In the genomic region with DNA sequence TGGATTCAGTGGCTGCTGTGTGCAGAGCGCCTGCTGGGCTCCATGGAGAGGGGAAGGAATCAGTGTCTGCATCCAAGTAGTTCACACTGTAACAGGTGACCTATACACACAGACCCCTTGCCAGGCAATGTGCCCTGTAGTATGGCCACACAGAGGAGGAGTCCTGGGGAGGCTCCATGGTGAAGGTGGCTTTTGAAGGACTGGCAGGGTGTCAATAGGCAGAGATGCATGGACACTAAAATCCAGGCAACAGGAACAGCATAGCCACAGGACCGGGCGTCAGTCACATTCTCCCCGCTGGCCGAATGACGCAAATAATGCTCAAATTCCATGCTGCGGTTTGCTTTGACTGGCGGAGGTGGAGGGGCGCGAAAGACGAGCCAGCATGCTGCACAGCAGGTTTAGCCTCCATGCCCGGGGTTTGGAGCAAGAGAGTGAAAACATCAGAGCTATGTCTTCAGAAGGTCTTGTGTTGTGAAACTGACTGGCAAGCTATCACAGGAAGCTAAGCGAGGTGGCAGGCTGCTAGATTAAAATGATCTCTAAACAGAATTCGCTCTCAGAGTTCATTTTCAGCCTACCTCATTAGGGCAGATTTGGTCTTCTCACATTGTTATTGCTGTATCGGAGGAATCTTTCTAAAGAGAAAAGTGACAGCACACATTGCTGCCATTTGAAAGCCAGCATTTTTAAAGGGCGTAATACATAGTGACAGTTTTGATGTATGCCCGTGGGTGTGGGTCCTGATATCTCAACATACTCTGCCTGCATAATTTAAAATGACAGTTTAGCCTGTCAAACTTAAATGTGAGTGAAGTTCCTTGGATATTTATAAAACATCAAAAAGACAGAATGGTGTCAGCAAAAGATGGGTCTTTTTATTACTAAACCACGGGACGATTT, we compare ENCODE assay signal across 8 cellular contexts. TPM values are rescaled to one million over a fixed set of nuclear protein-coding genes. Genes with fewer than 3 reads are reported as not detected.
DNase-seq lines count a peak whose midpoint lies in the region; ATAC-seq, FAIRE-seq and TF ChIP-seq lines count a peak whose summit lies in the region.

No MANE protein-coding gene starts in this region.

- H3K9ac ChIP-seq in mesenchymal stem cell (ENCODE audit: low read length) = peak overlapping the region; percentile 100

- H3K79me1 ChIP-seq in mesenchymal stem cell (replicated peaks; ENCODE audit: low read length, poor library complexity, severe bottlenecking) = peaks cover 1% of the 10 kb centered on the region

- peaks cover 2% of the 10 kb centered on the region for H3K4me1 ChIP-seq in mesenchymal stem cell (ENCODE audit: control insufficient read depth, insufficient read depth, low read depth, low read length)

- H2BK5ac ChIP-seq in mesenchymal stem cell (ENCODE audit: low read depth, low read length, poor library complexity, severe bottlenecking) = no peak overlapping the region

- peak overlapping the region; percentile 11 to 99 for H3K4me3 ChIP-seq in mesenchymal stem cell (ENCODE audit: insufficient read depth in 1 of 2, low read depth in 1 of 2, low read length in 2 of 2)

- no peak overlapping the region for H2BK15ac ChIP-seq in mesenchymal stem cell (ENCODE audit: low read depth, poor library complexity, severe bottlenecking)

- H2BK120ac ChIP-seq in mesenchymal stem cell (ENCODE audit: low read depth, low read length) = no peak overlapping the region

- peak overlapping the region; percentile 100 for H3K4me3 Mint-ChIP-seq in activated CD8-positive, alpha-beta T cell treated with anti-CD3 and anti-CD28 coated beads, Interleukin-2, amount 10 ng/mL, durations not matched to agents 7 days and 5 days

- peak overlapping the region; percentile 100 for H3K27ac Mint-ChIP-seq in activated CD8-positive, alpha-beta T cell treated with anti-CD3 and anti-CD28 coated beads, Interleukin-2, amount 10 ng/mL, durations not matched to agents 7 days and 5 days

- CTCF ChIA-PET in activated CD8-positive, alpha-beta T cell treated with anti-CD3 and anti-CD28 coated beads, Interleukin-2, amount 10 ng/mL, durations not matched to agents 7 days and 5 days (lab: Charles Lee) = interaction anchor here (1.1 to 1.3 kb wide), 3 partner anchors 88 to 189 kb away, joined by 4 to 5 read pairs (median 4); no protein-coding TSS in a partner anchor

- peak; percentile 5 for FAIRE-seq in GM12892 (lab: Jason Lieb, UNC)

- peak overlapping the region; percentile 51 for H3K4me2 ChIP-seq in mesenchymal stem cell (ENCODE audit: low read length, poor library complexity, severe bottlenecking)

- DNase-seq in GM12892 (ENCODE audit: insufficient read length) (no peak), NCI-H460 (ENCODE audit: extremely low read depth, low read depth) (peak; percentile 96), mesenchymal stem cell (peak; percentile 45), DMS153 treated with DMSO at 0.1 percent for 48 hours (lab: John Stamatoyannopoulos, UW; ENCODE audit: unreplicated experiment) (no peak)
- DNase-seq in activated CD8-positive, alpha-beta T cell treated with anti-CD3 and anti-CD28 coated beads, Interleukin-2, amount 10 ng/mL, durations not matched to agents 7 days and 5 days = peak; percentile 51
- DNase-seq in effector CD8-positive, alpha-beta T cell (lab: John Stamatoyannopoulos, UW) = peak; percentile 54
- peak; percentile 9 to 30 (median 18) for DNase-seq in stimulated activated CD4-positive, alpha-beta T cell treated with anti-CD3 and anti-CD28 coated beads, TNF-alpha, amount 100 ng/mL, for 4 hours (ENCODE audit: low read depth in 3 of 3)

- no peak overlapping the region for H2AK5ac ChIP-seq in mesenchymal stem cell (ENCODE audit: low read length, severe bottlenecking)

- 82% methylated on average over 18 of the region's 19 CpGs for WGBS in mesenchymal stem cell

- H3K14ac ChIP-seq in mesenchymal stem cell (ENCODE audit: low read length in 2 of 2) = no peak overlapping the region

- no peak overlapping the region for H2BK12ac ChIP-seq in mesenchymal stem cell (ENCODE audit: low read length in 2 of 2)

- H3K9me3 ChIP-seq in mesenchymal stem cell (ENCODE audit: control insufficient read depth, low read length) = no peaks in the 10 kb centered on the region

- peaks cover 7% of the 10 kb centered on the region for H3K36me3 Mint-ChIP-seq in activated CD8-positive, alpha-beta T cell treated with anti-CD3 and anti-CD28 coated beads, Interleukin-2, amount 10 ng/mL, durations not matched to agents 7 days and 5 days (ENCODE audit: low read depth)

- H3K27ac ChIP-seq in mesenchymal stem cell (ENCODE audit: low read length, poor library complexity, severe bottlenecking) = peak overlapping the region; percentile 13

- no peak overlapping the region for H3K23ac ChIP-seq in mesenchymal stem cell (ENCODE audit: low read length in 2 of 2)

- no peaks in the 10 kb centered on the region for H3K27me3 ChIP-seq in mesenchymal stem cell (ENCODE audit: control insufficient read depth in 1 of 2, insufficient read depth in 1 of 2, low read length in 2 of 2)

- peak overlapping the region; percentile 56 for H4K8ac ChIP-seq in mesenchymal stem cell (ENCODE audit: low read length)

- H4K91ac ChIP-seq in mesenchymal stem cell (ENCODE audit: low read length) = no peak overlapping the region

- H3K4ac ChIP-seq in mesenchymal stem cell (ENCODE audit: low read depth in 1 of 2, low read length in 2 of 2) = no peak overlapping the region

- peaks cover 0 to 3% of the 10 kb centered on the region in 2 experiments for H3K36me3 ChIP-seq in mesenchymal stem cell (ENCODE audit: control insufficient read depth in 1 of 2, insufficient read depth in 2 of 2, low read depth in 1 of 2, low read length in 2 of 2)

- ATAC-seq in activated CD8-positive, alpha-beta T cell treated with anti-CD3 and anti-CD28 coated beads, Interleukin-2, amount 10 ng/mL, durations not matched to agents 7 days and 5 days = peak; percentile 28
- no peak for ATAC-seq in GM19035 (IDR thresholded peaks at IDR 0.05; ENCODE audit: unreplicated experiment)

- H3K9me3 Mint-ChIP-seq in activated CD8-positive, alpha-beta T cell treated with anti-CD3 and anti-CD28 coated beads, Interleukin-2, amount 10 ng/mL, durations not matched to agents 7 days and 5 days (ENCODE audit: insufficient read depth) = no peaks in the 10 kb centered on the region

- peak overlapping the region; percentile 2 for H2AFZ ChIP-seq in mesenchymal stem cell (ENCODE audit: low read depth, low read length)

- H3K18ac ChIP-seq in mesenchymal stem cell (ENCODE audit: low read depth in 1 of 2, low read length in 2 of 2) = no peak overlapping the region

- POLR2A ChIA-PET in activated CD8-positive, alpha-beta T cell treated with anti-CD3 and anti-CD28 coated beads, Interleukin-2, amount 10 ng/mL, durations not matched to agents 7 days and 5 days (lab: Charles Lee) = interaction anchor here (0.6 to 2.0 kb wide), 3 partner anchors 16 to 58 kb away, joined by 3 to 9 read pairs (median 3); partner anchors contain the start of gene MPPE1

- H3K27me3 Mint-ChIP-seq in activated CD8-positive, alpha-beta T cell treated with anti-CD3 and anti-CD28 coated beads, Interleukin-2, amount 10 ng/mL, durations not matched to agents 7 days and 5 days (ENCODE audit: low read depth) = peaks cover 5% of the 10 kb centered on the region

- H3K4me1 Mint-ChIP-seq in activated CD8-positive, alpha-beta T cell treated with anti-CD3 and anti-CD28 coated beads, Interleukin-2, amount 10 ng/mL, durations not matched to agents 7 days and 5 days (ENCODE audit: low read depth) = peaks cover 28% of the 10 kb centered on the region

- no peak for TF ChIP-seq POLR2A in GM12892 (IDR thresholded peaks at IDR 0.05; ENCODE audit: low read depth, low read length)

RNA-seq across cellular contexts. Expression of gene CHMP1B, which starts 1.1 kb away (rescaled TPM):
- polyA plus RNA-seq in GM12892 (2012; ENCODE audit: missing spikeins) = 15.8 TPM
- 129 and 136 TPM in 2 replicates for total RNA-seq in NCI-H460 (2014; rRNA removed; shearing (Covaris generic))
- 57.5 and 58.3 TPM in 2 replicates for polyA plus RNA-seq in NCI-H460 (2014; cell fraction: nucleus; rRNA removed)
- 10 to 100 TPM; 21.1 to 22.8 TPM for total RNA-seq in activated CD8-positive, alpha-beta T cell treated with anti-CD3 and anti-CD28 coated beads, Interleukin-2, amount 10 ng/mL, durations not matched to agents 7 days and 5 days
- polyA plus RNA-seq in mesenchymal stem cell (2013, experiment 1 of 2) = 30.3 TPM
- polyA plus RNA-seq in mesenchymal stem cell (2013, experiment 2 of 2) = 31.8 TPM

RNA-seq across cellular contexts. Expression of gene MPPE1, which starts 58.0 kb away (rescaled TPM):
- 27.0 TPM for polyA plus RNA-seq in GM12892 (2012; ENCODE audit: missing spikeins)
- total RNA-seq in NCI-H460 (2014; rRNA removed; shearing (Covaris generic)) = 17.7 and 18.7 TPM in 2 replicates
- polyA plus RNA-seq in NCI-H460 (2014; cell fraction: nucleus; rRNA removed) = 46.1 and 69.6 TPM in 2 replicates
- total RNA-seq in activated CD8-positive, alpha-beta T cell treated with anti-CD3 and anti-CD28 coated beads, Interleukin-2, amount 10 ng/mL, durations not matched to agents 7 days and 5 days = 10 to 100 TPM; 40.0 to 41.6 TPM
- 20.5 TPM for polyA plus RNA-seq in mesenchymal stem cell (2013, experiment 1 of 2)
- 21.7 TPM for polyA plus RNA-seq in mesenchymal stem cell (2013, experiment 2 of 2)

Comparison
In these comparisons a context has a peak if more than half of its experiments do, and no peak if none do; other contexts are left out.
1. DNase-seq: peak in NCI-H460 (single experiment), activated CD8-positive, alpha-beta T cell treated with anti-CD3 and anti-CD28 coated beads, Interleukin-2, amount 10 ng/mL, durations not matched to agents 7 days and 5 days (single experiment), effector CD8-positive, alpha-beta T cell (single experiment), mesenchymal stem cell (single experiment) and stimulated activated CD4-positive, alpha-beta T cell treated with anti-CD3 and anti-CD28 coated beads, TNF-alpha, amount 100 ng/mL, for 4 hours (3 of 3); none in GM12892 (single experiment) and DMS153 treated with DMSO at 0.1 percent for 48 hours (single experiment).